22 cellular contexts compared by ENCODE assay signal in the genomic region with DNA sequence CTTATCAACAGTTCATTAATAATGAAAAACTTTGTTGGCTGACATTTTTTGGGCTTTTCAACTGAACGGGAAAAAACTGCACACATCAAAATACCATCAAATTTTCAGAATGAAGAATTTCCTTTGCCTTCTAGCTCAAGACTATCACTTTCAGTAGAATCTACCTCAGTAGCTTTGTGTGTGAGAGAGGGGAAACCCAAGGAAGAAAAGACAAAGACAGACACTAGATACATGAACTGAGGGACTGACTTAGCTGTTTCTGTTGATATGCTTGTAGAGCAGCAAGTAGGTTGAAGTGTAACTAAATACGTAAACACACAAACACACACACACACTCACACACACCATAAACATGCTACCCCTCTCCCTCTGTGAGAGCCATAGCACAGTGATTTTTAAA.
DNase-seq lines count a peak whose midpoint lies in the region; ATAC-seq and TF ChIP-seq lines count a peak whose summit lies in the region.
"Had no signal": no experiment of that assay in that cellular context is flagged by ENCODE, and none has a peak within 500 bp of the region (broad histone marks: within the 10 kb centered on the region; RNA-seq: fewer than 3 reads in every experiment).

No MANE protein-coding gene starts in this region.

- H3K4me2 ChIP-seq in MM.1S (ENCODE audit: low read depth, low read length), result no peak overlapping the region
- H3K4me2 ChIP-seq: hepatocyte had no signal

- peak; percentile 67 for ATAC-seq in GM19372 (IDR thresholded peaks at IDR 0.05; ENCODE audit: low read depth, unreplicated experiment)
- ATAC-seq in HG02610 (IDR thresholded peaks at IDR 0.05; ENCODE audit: unreplicated experiment), result peak; percentile 75
- ATAC-seq in CD4-positive, alpha-beta T cell (ENCODE audit: poor library complexity), result no peak
- ATAC-seq: lower lobe of right lung, T-cell had no signal

- no peaks in the 10 kb centered on the region for H3K9me3 ChIP-seq in MM.1S (replicated peaks; ENCODE audit: insufficient read depth, low read length)
- H3K9me3 ChIP-seq in CD4-positive, alpha-beta T cell (ENCODE audit: control insufficient read depth, low read length), result no peaks in the 10 kb centered on the region
- H3K9me3 ChIP-seq: lower lobe of right lung, testis had no signal

- H3K9me2 ChIP-seq in MM.1S (replicated peaks; ENCODE audit: insufficient read depth, low read length), result no peaks in the 10 kb centered on the region

- H3K4me3 Mint-ChIP-seq in CD4-positive, alpha-beta T cell, result no peak overlapping the region
- H3K4me3 Mint-ChIP-seq: activated CD4-positive, alpha-beta T cell treated with anti-CD3 and anti-CD28 coated beads, Interleukin-2, amount 10 ng/mL, durations not matched to agents 24 days and 14 days; H9; T-cell had no signal

- H4K20me1 ChIP-seq in MM.1S (ENCODE audit: insufficient read depth, low read length), result peaks cover 8% of the 10 kb centered on the region; the same call in 1 of the 2 replicates

- H3K27ac Mint-ChIP-seq in CD4-positive, alpha-beta T cell, result no peak overlapping the region
- H3K27ac Mint-ChIP-seq: activated CD4-positive, alpha-beta T cell treated with anti-CD3 and anti-CD28 coated beads, Interleukin-2, amount 10 ng/mL, durations not matched to agents 24 days and 14 days; T-cell had no signal

- CTCF ChIA-PET in CD4-positive, alpha-beta T cell (lab: Charles Lee), result no interaction called here

- no peak overlapping the region for H3K27ac ChIP-seq in MM.1S (ENCODE audit: low read length)
- H3K27ac ChIP-seq in CD4-positive, alpha-beta T cell (ENCODE audit: low read depth, low read length), result no peak overlapping the region
- H3K27ac ChIP-seq: C4-2B, hepatocyte, lower lobe of right lung, testis had no signal

- no peak overlapping the region for H2AFZ ChIP-seq in MM.1S (ENCODE audit: low read length)
- H2AFZ ChIP-seq: hepatocyte had no signal

- TF ChIP-seq CTCF in GM13977 (IDR thresholded peaks at IDR 0.05; ENCODE audit: extremely low read depth, insufficient read depth, missing control alignments) (no peak), MM.1S (IDR thresholded peaks at IDR 0.05; ENCODE audit: low read length) (no peak)
- no peak for TF ChIP-seq CTCF in CD4-positive, alpha-beta T cell (IDR thresholded peaks at IDR 0.05)

- in situ Hi-C loops in GM13977 (cut with MboI; ENCODE audit: low pct_unique_long_range_greater_than_20kb, low sequenced_read_pairs, unreplicated experiment), result no loop called here
- in situ Hi-C loops in ACHN (cut with HindIII; ENCODE audit: low pct_ligation_motif_present, low pct_unique_long_range_greater_than_20kb, low sequenced_read_pairs), result no loop called here

- intact Hi-C loops in CD4-positive, alpha-beta T cell (cut with DNase I, micrococcal nuclease), result no loop called here

- no peaks in the 10 kb centered on the region for H3K36me3 Mint-ChIP-seq in CD4-positive, alpha-beta T cell (ENCODE audit: low read depth)
- H3K36me3 Mint-ChIP-seq: T-cell had no signal

- 0 out of 2 replicates have a peak, but pooled peaks cover 3% of the 10 kb centered on the region for H3F3A ChIP-seq in MM.1S (ENCODE audit: insufficient read depth, low read length)

- no peaks in the 10 kb centered on the region for H3K27me3 ChIP-seq in MM.1S (replicated peaks; ENCODE audit: insufficient read depth, low read length)
- no peaks in the 10 kb centered on the region for H3K27me3 ChIP-seq in CD4-positive, alpha-beta T cell (ENCODE audit: control insufficient read depth, insufficient read depth, low read length)
- H3K27me3 ChIP-seq: hepatocyte, testis had no signal

- H3K4me1 ChIP-seq in MM.1S (ENCODE audit: low read length), result no peaks in the 10 kb centered on the region
- H3K4me1 ChIP-seq: lower lobe of right lung, testis had no signal

- POLR2A ChIA-PET in CD4-positive, alpha-beta T cell (lab: Charles Lee), result no interaction called here

- peak; percentile 18 for DNase-seq in GM13977 (ENCODE audit: low spot score)
- DNase-seq in MM.1S, result peak; percentile 15
- DNase-seq in activated CD4-positive, alpha-beta T cell treated with anti-CD3 and anti-CD28 coated beads, Interleukin-2, amount 50 U/mL, for 4 hours, result no peak
- no peak for DNase-seq in ACHN
- no peak for DNase-seq in CD4-positive, alpha-beta T cell
- no peak for DNase-seq in RKO (ENCODE audit: low spot score)
- DNase-seq: activated CD4-positive, alpha-beta T cell treated with anti-CD3 and anti-CD28 coated beads, Interleukin-2, amount 10 ng/mL, durations not matched to agents 24 days and 14 days; activated CD8-positive, alpha-beta memory T cell treated with anti-CD3 and anti-CD28 coated beads, Interleukin-2, amount 50 U/mL, for 4 hours; activated effector memory CD4-positive, alpha-beta T cell treated with anti-CD3 and anti-CD28 coated beads, Interleukin-2, amount 50 U/mL, for 16 hours; dermis blood vessel endothelial cell; DMS 273 treated with DMSO at 0.1 percent for 48 hours; H9; lower lobe of right lung; NCI-H526 treated with DMSO at 0.1 percent for 48 hours; SHP77 treated with DMSO at 0.1 percent for 48 hours; stimulated activated CD4-positive, alpha-beta T cell treated with anti-CD3 and anti-CD28 coated beads, Interleukin-12 subunit alpha, Interleukin-12 subunit beta, amount 100 ng/mL, for 4 hours; T-cell; testis had no signal

- no peaks in the 10 kb centered on the region for H3K4me1 Mint-ChIP-seq in CD4-positive, alpha-beta T cell (ENCODE audit: low read depth)
- H3K4me1 Mint-ChIP-seq: activated CD4-positive, alpha-beta T cell treated with anti-CD3 and anti-CD28 coated beads, Interleukin-2, amount 10 ng/mL, durations not matched to agents 24 days and 14 days; T-cell had no signal

- peaks cover 3% of the 10 kb centered on the region for H3K9me3 Mint-ChIP-seq in CD4-positive, alpha-beta T cell
- H3K9me3 Mint-ChIP-seq: activated CD4-positive, alpha-beta T cell treated with anti-CD3 and anti-CD28 coated beads, Interleukin-2, amount 10 ng/mL, durations not matched to agents 24 days and 14 days; H9; T-cell had no signal

- H3K36me3 ChIP-seq in MM.1S (replicated peaks; ENCODE audit: insufficient read depth, low read length), result no peaks in the 10 kb centered on the region; the same call in 1 of the 2 replicates
- H3K36me3 ChIP-seq: lower lobe of right lung had no signal

- H3K4me3 ChIP-seq in MM.1S (ENCODE audit: low read length), result no peak overlapping the region
- H3K4me3 ChIP-seq: hepatocyte, lower lobe of right lung, testis had no signal

- no peaks in the 10 kb centered on the region for H3K27me3 Mint-ChIP-seq in CD4-positive, alpha-beta T cell
- H3K27me3 Mint-ChIP-seq: activated CD4-positive, alpha-beta T cell treated with anti-CD3 and anti-CD28 coated beads, Interleukin-2, amount 10 ng/mL, durations not matched to agents 24 days and 14 days had no signal

- H3K79me2 ChIP-seq in MM.1S (ENCODE audit: low read length), result peaks cover 99% of the 10 kb centered on the region
- H3K79me2 ChIP-seq: hepatocyte had no signal

- no peak overlapping the region for H3K9ac ChIP-seq in MM.1S (ENCODE audit: low read length)

Comparison
In these comparisons a context has a peak if more than half of its experiments do, and no peak if none do; other contexts are left out.
1. DNase-seq: peak in GM13977 (single experiment) and MM.1S (single experiment); none in activated CD4-positive, alpha-beta T cell treated with anti-CD3 and anti-CD28 coated beads, Interleukin-2, amount 50 U/mL, for 4 hours (0 of 2), ACHN (single experiment), CD4-positive, alpha-beta T cell (0 of 10) and RKO (single experiment).